27 cellular contexts compared by ENCODE assay signal in the genomic region with DNA sequence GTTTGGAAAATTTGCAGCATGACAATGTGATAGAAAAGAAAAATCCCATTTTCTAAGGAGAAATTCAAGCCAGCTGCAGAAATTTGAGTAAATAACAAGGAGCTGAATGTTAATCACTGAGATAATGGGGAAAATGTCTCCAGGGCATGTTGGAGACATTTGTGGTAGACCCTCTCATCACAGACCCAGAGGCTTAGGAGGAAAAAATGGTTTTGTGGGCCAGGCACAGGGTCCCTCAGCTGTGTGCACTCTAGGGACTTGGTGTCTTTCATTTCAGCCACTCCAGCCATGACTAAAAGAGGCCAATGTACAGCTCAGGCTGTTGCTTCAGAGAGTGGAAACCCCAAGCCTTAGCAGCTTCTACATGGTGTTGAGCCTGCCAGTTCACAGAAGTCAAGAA.
"Had no signal": no experiment of that assay in that cellular context is flagged by ENCODE, and none has a peak within 500 bp of the region (broad histone marks: within the 10 kb centered on the region; RNA-seq: fewer than 3 reads in every experiment).

No MANE protein-coding gene starts in this region.

- H3K9me3 ChIP-seq: suprapubic skin, testis, thoracic aorta, thyroid gland, tibial artery, tibial nerve, transverse colon, upper lobe of right lung, uterus, vagina had no signal

- H3K4me3 ChIP-seq: stomach, suprapubic skin, testis, thoracic aorta, thyroid gland, tibial artery, tibial nerve, transverse colon, upper lobe of left lung, upper lobe of right lung, uterus, vagina had no signal

- ATAC-seq: stimulated activated effector memory CD8-positive, alpha-beta T cell treated with anti-CD3 and anti-CD28 coated beads, Interleukin-12 subunit alpha, Interleukin-12 subunit beta, amount 100 ng/mL, for 72 hours; stimulated activated memory B cell treated with anti-CD40 and anti-IgM and Interleukin-4, amounts not matched to agents 10 μg/mL and 1 μg/mL and 100 μg/mL, for 72 hours; stimulated activated naive B cell treated with anti-CD40 and anti-IgM and Interleukin-4, amounts not matched to agents 10 μg/mL and 1 μg/mL and 100 μg/mL, for 72 hours; stimulated activated naive CD8-positive, alpha-beta T cell treated with anti-CD3 and anti-CD28 coated beads, Interleukin-15, amount 100 ng/mL, for 72 hours; stimulated activated naive CD8-positive, alpha-beta T cell treated with anti-CD3 and anti-CD28 coated beads, Interleukin-15, Interleukin-2, amounts not matched to agents 100 U/mL and 50 U/mL, for 24 hours; upper lobe of right lung had no signal

- H3K36me3 ChIP-seq: stomach, suprapubic skin, thoracic aorta, thyroid gland, tibial artery, tibial nerve, transverse colon, upper lobe of left lung, upper lobe of right lung, uterus, vagina had no signal

- H3K4me1 ChIP-seq: stomach, suprapubic skin, testis, thyroid gland, tibial artery, tibial nerve, transverse colon, upper lobe of left lung, upper lobe of right lung, uterus, vagina had no signal

- H3K27me3 ChIP-seq: stomach, suprapubic skin, testis, thyroid gland, tibial artery, tibial nerve, transverse colon, upper lobe of left lung, upper lobe of right lung, uterus, vagina had no signal

- DNase-seq: stimulated activated CD4-positive, alpha-beta T cell treated with anti-CD3 and anti-CD28 coated beads, Interleukin-2, amount 100 ng/mL, for 48 hours; stimulated activated CD4-positive, alpha-beta T cell treated with anti-CD3 and anti-CD28 coated beads, Interleukin-4, amount 100 ng/mL, for 1 hour; stimulated activated CD4-positive, alpha-beta T cell treated with anti-CD3 and anti-CD28 coated beads, Interleukin-4, amount 100 ng/mL, for 24 hours; stimulated activated CD4-positive, alpha-beta T cell treated with anti-CD3 and anti-CD28 coated beads, Interleukin-4, amount 100 ng/mL, for 4 hours; stimulated activated CD8-positive, alpha-beta memory T cell treated with anti-CD3 and anti-CD28 coated beads, Interleukin-4, amount 100 ng/mL, for 48 hours; stimulated activated naive B cell treated with anti-CD40 and anti-IgM and Interleukin-4, amounts not matched to agents 10 μg/mL and 1 μg/mL and 100 μg/mL, for 72 hours; stimulated activated naive CD4-positive, alpha-beta T cell; stimulated activated naive CD4-positive, alpha-beta T cell treated with Interleukin-2 at 50 U/mL for 16 hours; stimulated activated naive CD8-positive, alpha-beta T cell treated with anti-CD3 and anti-CD28 coated beads, Interleukin-15, amount 100 ng/mL, for 72 hours; stimulated activated naive CD8-positive, alpha-beta T cell treated with anti-CD3 and anti-CD28 coated beads, Interleukin-15, Interleukin-2, amounts not matched to agents 100 U/mL and 50 U/mL, for 24 hours; stomach; substantia nigra; testis; thyroid gland; tibial artery; transverse colon; trophoblast cell; upper lobe of left lung; upper lobe of right lung; uterus had no signal

- H3K27ac ChIP-seq: stomach, suprapubic skin, testis, thoracic aorta, thyroid gland, tibial artery, tibial nerve, transverse colon, upper lobe of left lung, upper lobe of right lung, uterus, vagina had no signal

- FAIRE-seq: urothelium cell line had no signal
